Comparison of ENCODE assay signal across 15 cellular contexts in genomic region chr16:30358990-30359870, GRCh38. TPM values are rescaled to one million over a fixed set of nuclear protein-coding genes. Genes with fewer than 3 reads are reported as not detected.
"Had no signal": no experiment of that assay in that cellular context is flagged by ENCODE, and none has a peak within 500 bp of the region (broad histone marks: within the 10 kb centered on the region; RNA-seq: fewer than 3 reads in every experiment).

No MANE protein-coding gene starts in this region.

- DNase-seq: activated gamma-delta T cell treated with Interleukin-2 at 50 U/mL for 16 hours; activated T-cell treated with anti-CD3 and anti-CD28 coated beads, Interleukin-2, amount 50 U/mL, for 48 hours; effector memory CD8-positive, alpha-beta T cell; left ventricle myocardium inferior; stimulated activated CD4-positive, alpha-beta T cell treated with anti-CD3 and anti-CD28 coated beads, Interleukin-4, amount 100 ng/mL, for 4 hours; thyroid gland had no signal

- H3K27me3 ChIP-seq: gastroesophageal sphincter, pancreas, thyroid gland had no signal

- H3K9me3 Mint-ChIP-seq: central memory CD8-positive, alpha-beta T cell; effector memory CD8-positive, alpha-beta T cell; T-helper 2 cell treated with Interferon-gamma antibody and Interleukin-4, amounts not matched to agents 5 μg/mL and 100 μg/mL, for 36 hours had no signal

- H3K27me3 Mint-ChIP-seq: central memory CD8-positive, alpha-beta T cell; effector memory CD8-positive, alpha-beta T cell had no signal

- H3K27ac ChIP-seq: left ventricle myocardium inferior, pancreas, thyroid gland had no signal

- H3K4me3 ChIP-seq: gastroesophageal sphincter, left ventricle myocardium inferior, pancreas, thyroid gland had no signal

- H3K9me3 ChIP-seq: gastroesophageal sphincter, left ventricle myocardium inferior, pancreas, thyroid gland had no signal

- ATAC-seq: effector memory CD8-positive, alpha-beta T cell; gastroesophageal sphincter; pancreas had no signal

- H3K27ac Mint-ChIP-seq: effector memory CD8-positive, alpha-beta T cell had no signal

- H3K4me3 Mint-ChIP-seq: central memory CD8-positive, alpha-beta T cell; effector memory CD8-positive, alpha-beta T cell; T-helper 2 cell treated with Interferon-gamma antibody and Interleukin-4, amounts not matched to agents 5 μg/mL and 100 μg/mL, for 36 hours had no signal

RNA-seq across cellular contexts. Expression of gene MYL11, which starts 15.4 kb away (rescaled TPM):
- total RNA-seq: epithelial cell of proximal tubule, gastroesophageal sphincter, left ventricle myocardium inferior, mesenteric fat pad, renal cortical epithelial cell, thyroid gland had no signal
- polyA plus RNA-seq: keratinocyte, neural cell had no signal

RNA-seq across cellular contexts. Expression of gene SEPTIN1, which starts 23.1 kb away (rescaled TPM):
- polyA plus RNA-seq: keratinocyte had no signal
